In the genomic region with DNA sequence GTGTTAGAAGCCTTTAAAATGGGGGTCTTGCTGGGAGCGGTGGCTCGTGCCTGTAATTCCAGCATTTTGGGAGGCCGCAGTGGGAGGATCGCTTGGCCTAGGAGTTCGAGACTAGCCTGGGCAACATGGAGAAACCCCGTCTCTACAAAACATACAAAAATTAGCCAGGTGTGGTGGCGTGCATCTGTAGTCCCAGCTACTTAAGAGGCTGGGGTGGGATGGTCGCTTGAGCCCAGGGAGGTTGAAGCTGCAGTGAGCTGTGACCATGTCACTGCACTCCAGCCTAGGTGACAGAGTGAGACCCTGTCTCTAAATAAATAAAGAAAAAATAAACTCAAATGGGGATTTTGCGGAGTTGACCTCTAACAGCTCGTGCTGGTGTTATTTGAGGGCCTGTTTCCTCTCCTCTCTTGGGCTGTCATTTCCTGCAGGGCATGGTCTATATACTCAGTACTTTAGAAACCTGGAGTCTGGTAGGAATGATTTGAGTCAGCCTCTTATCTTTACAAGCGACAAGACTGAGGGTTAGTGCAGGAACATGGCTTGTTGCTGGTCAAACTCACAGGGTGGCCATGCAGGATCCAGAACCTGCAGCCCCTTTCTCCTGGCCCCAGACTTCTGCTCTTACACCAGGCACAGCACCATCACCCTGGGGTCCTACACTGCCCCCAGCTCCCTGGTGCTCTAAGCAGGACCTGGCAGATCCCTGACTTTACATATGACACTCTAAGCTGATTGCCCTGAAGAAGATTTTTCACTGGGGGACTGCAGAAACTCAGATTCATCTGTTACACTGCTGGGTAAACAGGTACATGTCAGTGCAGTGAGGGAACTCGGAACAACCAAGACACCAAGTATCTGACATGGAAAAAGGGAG, we compare ENCODE assay signal across 9 cellular contexts. TPM values are rescaled to one million over a fixed set of nuclear protein-coding genes. Genes with fewer than 3 reads are reported as not detected.
A peak's percentile ranks its signal among the peaks of the same experiment; 100 is the strongest.
DNase-seq lines count a peak whose midpoint lies in the region; ATAC-seq and TF ChIP-seq lines count a peak whose summit lies in the region.
"Had no signal": no experiment of that assay in that cellular context is flagged by ENCODE, and none has a peak within 500 bp of the region (broad histone marks: within the 10 kb centered on the region; RNA-seq: fewer than 3 reads in every experiment).

No MANE protein-coding gene starts in this region.

- peaks cover 0 to 10% of the 10 kb centered on the region in 2 experiments; a peak in 2 of 4 replicates for H3K4me1 ChIP-seq in SK-N-SH (ENCODE audit: control insufficient read depth in 1 of 2, insufficient read depth in 2 of 2, low read depth in 1 of 2, low read length in 1 of 2)

- H3K9ac ChIP-seq in SK-N-SH, result no peak overlapping the region

- H3K79me2 ChIP-seq in SK-N-SH (ENCODE audit: insufficient read depth), result peaks cover 59% of the 10 kb centered on the region; the same call in 1 of the 2 replicates

- no peak for TF ChIP-seq EP300 in SK-N-SH (IDR thresholded peaks at IDR 0.05; ENCODE audit: borderline replicate concordance in 1 of 2, low read depth in 1 of 2, low read length in 1 of 2)

- no peak for TF ChIP-seq CTCF in nephron progenitor cell (IDR thresholded peaks at IDR 0.05)
- no peak for TF ChIP-seq CTCF in SK-N-SH (IDR thresholded peaks at IDR 0.05)

- no peaks in the 10 kb centered on the region for H3K27me3 ChIP-seq in SK-N-SH (ENCODE audit: insufficient read depth)

- CTCF ChIA-PET in activated CD4-positive, alpha-beta memory T cell treated with anti-CD3 and anti-CD28 coated beads for 36 hours (lab: Charles Lee), result interaction anchor here (0.6 to 1.6 kb wide), 6 partner anchors 15 to 183 kb away, joined by 3 to 4 read pairs (median 3); a partner anchor contains a TSS
- CTCF ChIA-PET in SK-N-SH (lab: Yijun Ruan, JAX), result interaction anchor here (1.1 kb wide), 3 partner anchors 14 to 127 kb away, joined by 3 to 5 read pairs (median 3); no protein-coding TSS in a partner anchor
- CTCF ChIA-PET in activated naive CD4-positive, alpha-beta T cell treated with anti-CD3 and anti-CD28 coated beads for 36 hours (lab: Charles Lee), result interaction anchor here (0.7 kb wide), 1 partner anchor 64 kb away, joined by 3 read pairs; a partner anchor contains a TSS

- H3K27me3 Mint-ChIP-seq in activated CD4-positive, alpha-beta memory T cell treated with anti-CD3 and anti-CD28 coated beads for 36 hours, result no peaks in the 10 kb centered on the region
- no peaks in the 10 kb centered on the region for H3K27me3 Mint-ChIP-seq in nephron progenitor cell (ENCODE audit: low read depth, poor library complexity)
- no peaks in the 10 kb centered on the region for H3K27me3 Mint-ChIP-seq in activated naive CD4-positive, alpha-beta T cell treated with anti-CD3 and anti-CD28 coated beads for 36 hours (ENCODE audit: low read depth)

- H3K9me2 ChIP-seq in SK-N-SH, result no peaks in the 10 kb centered on the region

- H2AFZ ChIP-seq in SK-N-SH (ENCODE audit: low read depth), result no peak overlapping the region

- no peak for TF ChIP-seq RAD21 in SK-N-SH (IDR thresholded peaks at IDR 0.05; ENCODE audit: low read length)

- no peaks in the 10 kb centered on the region for H3K9me3 Mint-ChIP-seq in activated CD4-positive, alpha-beta memory T cell treated with anti-CD3 and anti-CD28 coated beads for 36 hours
- H3K9me3 Mint-ChIP-seq in nephron progenitor cell, result peaks cover 13% of the 10 kb centered on the region
- H3K9me3 Mint-ChIP-seq in activated naive CD4-positive, alpha-beta T cell treated with anti-CD3 and anti-CD28 coated beads for 36 hours, result no peaks in the 10 kb centered on the region

- 95% methylated on average over 12 of the region's 12 CpGs for WGBS in SK-N-SH (ENCODE audit: low lambda C conversion rate)

- intact Hi-C loops in activated CD4-positive, alpha-beta memory T cell treated with anti-CD3 and anti-CD28 coated beads for 36 hours (cut with micrococcal nuclease), result no loop called here
- intact Hi-C loops in activated naive CD4-positive, alpha-beta T cell treated with anti-CD3 and anti-CD28 coated beads for 36 hours (cut with micrococcal nuclease), result no loop called here

- H4K20me1 ChIP-seq in SK-N-SH (ENCODE audit: insufficient read depth), result no peaks in the 10 kb centered on the region

- H3K27ac Mint-ChIP-seq in activated CD4-positive, alpha-beta memory T cell treated with anti-CD3 and anti-CD28 coated beads for 36 hours, result peak overlapping the region; percentile 76
- no peak overlapping the region for H3K27ac Mint-ChIP-seq in nephron progenitor cell
- no peak overlapping the region for H3K27ac Mint-ChIP-seq in activated naive CD4-positive, alpha-beta T cell treated with anti-CD3 and anti-CD28 coated beads for 36 hours

- no peak overlapping the region for H3K4me2 ChIP-seq in SK-N-SH

- H3K4me1 Mint-ChIP-seq in activated CD4-positive, alpha-beta memory T cell treated with anti-CD3 and anti-CD28 coated beads for 36 hours (ENCODE audit: low read depth), result peaks cover 37% of the 10 kb centered on the region
- H3K4me1 Mint-ChIP-seq in nephron progenitor cell, result peaks cover 36% of the 10 kb centered on the region
- H3K4me1 Mint-ChIP-seq in activated naive CD4-positive, alpha-beta T cell treated with anti-CD3 and anti-CD28 coated beads for 36 hours (ENCODE audit: low read depth), result peaks cover 21% of the 10 kb centered on the region

- ATAC-seq in GM18511 (IDR thresholded peaks at IDR 0.05; ENCODE audit: unreplicated experiment), result peak; percentile 89
- ATAC-seq in GM21786 (IDR thresholded peaks at IDR 0.05; ENCODE audit: unreplicated experiment), result peak; percentile 78

- no peak overlapping the region for H3K27ac ChIP-seq in SK-N-SH (ENCODE audit: low read depth in 2 of 2, low read length in 1 of 2)

- peaks cover 0 to 7% of the 10 kb centered on the region in 2 experiments for H3K36me3 ChIP-seq in SK-N-SH (replicated peaks in 1 of 2; ENCODE audit: control insufficient read depth in 1 of 2, insufficient read depth in 2 of 2, low read length in 1 of 2)

- H3K36me3 Mint-ChIP-seq in activated CD4-positive, alpha-beta memory T cell treated with anti-CD3 and anti-CD28 coated beads for 36 hours, result peaks cover 26% of the 10 kb centered on the region
- H3K36me3 Mint-ChIP-seq in nephron progenitor cell (ENCODE audit: low read depth), result peaks cover 31% of the 10 kb centered on the region
- H3K36me3 Mint-ChIP-seq in activated naive CD4-positive, alpha-beta T cell treated with anti-CD3 and anti-CD28 coated beads for 36 hours (ENCODE audit: low read depth), result peaks cover 8% of the 10 kb centered on the region

- no peak overlapping the region for H3K4me3 ChIP-seq in SK-N-SH (ENCODE audit: low read depth in 2 of 2, low read length in 1 of 2)

- no peak overlapping the region for H3K4me3 Mint-ChIP-seq in activated CD4-positive, alpha-beta memory T cell treated with anti-CD3 and anti-CD28 coated beads for 36 hours
- H3K4me3 Mint-ChIP-seq in nephron progenitor cell, result no peak overlapping the region
- no peak overlapping the region for H3K4me3 Mint-ChIP-seq in activated naive CD4-positive, alpha-beta T cell treated with anti-CD3 and anti-CD28 coated beads for 36 hours

- DNase-seq in activated CD4-positive, alpha-beta memory T cell treated with anti-CD3 and anti-CD28 coated beads for 36 hours, result no peak
- peak; percentile 20 for DNase-seq in nephron progenitor cell
- no peak for DNase-seq in SK-N-SH
- no peak for DNase-seq in SIG-M5 (lab: John Stamatoyannopoulos, UW)
- DNase-seq in HPDE6-E6E7 (ENCODE audit: extremely low spot score), result no peak
- no peak for DNase-seq in activated naive CD4-positive, alpha-beta T cell treated with anti-CD3 and anti-CD28 coated beads for 36 hours
- DNase-seq: NCI-H226 had no signal

- H3F3A ChIP-seq in SK-N-SH (replicated peaks; ENCODE audit: insufficient read depth), result peaks cover 8% of the 10 kb centered on the region

- H3K9me3 ChIP-seq in SK-N-SH, result no peaks in the 10 kb centered on the region

- POLR2A ChIA-PET in activated CD4-positive, alpha-beta memory T cell treated with anti-CD3 and anti-CD28 coated beads for 36 hours (lab: Charles Lee), result interaction anchor here (0.9 to 1.3 kb wide), 4 partner anchors 12 to 21 kb away, joined by 3 to 6 read pairs (median 5); a partner anchor contains a TSS
- POLR2A ChIA-PET in SK-N-SH (lab: Yijun Ruan, JAX), result no interaction called here

TF ChIP-seq in SK-N-SH, 30 proteins besides CTCF, POLR2A, EP300 and RAD21:
- TF ChIP-seq GATA2 (CRISPR knock-in tag; IDR thresholded peaks at IDR 0.05) (no peak), RCOR1 (IDR thresholded peaks at IDR 0.05; ENCODE audit: low read length) (no peak), MEF2A (IDR thresholded peaks at IDR 0.05; ENCODE audit: borderline replicate concordance, low read depth) (no peak), CHD2 (IDR thresholded peaks at IDR 0.05; ENCODE audit: low read length, partially characterized antibody) (no peak)

RNA-seq across cellular contexts. Expression of a gene that starts 15.1 kb away (rescaled TPM):
- total RNA-seq in activated CD4-positive, alpha-beta memory T cell treated with anti-CD3 and anti-CD28 coated beads for 36 hours, result 10 to 100 TPM; 43.6 to 45.0 TPM
- polyA plus RNA-seq in SK-N-SH (2012; rRNA removed), result 16.9 and 17.5 TPM in 2 replicates
- polyA plus RNA-seq in SK-N-SH (2012; cell fraction: cytosol; rRNA removed), result 11.1 and 14.4 TPM in 2 replicates
- polyA plus RNA-seq in SK-N-SH (2012; cell fraction: nucleus; rRNA removed), result 9.6 and 11.1 TPM in 2 replicates
- total RNA-seq in activated naive CD4-positive, alpha-beta T cell treated with anti-CD3 and anti-CD28 coated beads for 36 hours, result 10 to 100 TPM; 30.1 to 31.8 TPM
